In the genomic region with DNA sequence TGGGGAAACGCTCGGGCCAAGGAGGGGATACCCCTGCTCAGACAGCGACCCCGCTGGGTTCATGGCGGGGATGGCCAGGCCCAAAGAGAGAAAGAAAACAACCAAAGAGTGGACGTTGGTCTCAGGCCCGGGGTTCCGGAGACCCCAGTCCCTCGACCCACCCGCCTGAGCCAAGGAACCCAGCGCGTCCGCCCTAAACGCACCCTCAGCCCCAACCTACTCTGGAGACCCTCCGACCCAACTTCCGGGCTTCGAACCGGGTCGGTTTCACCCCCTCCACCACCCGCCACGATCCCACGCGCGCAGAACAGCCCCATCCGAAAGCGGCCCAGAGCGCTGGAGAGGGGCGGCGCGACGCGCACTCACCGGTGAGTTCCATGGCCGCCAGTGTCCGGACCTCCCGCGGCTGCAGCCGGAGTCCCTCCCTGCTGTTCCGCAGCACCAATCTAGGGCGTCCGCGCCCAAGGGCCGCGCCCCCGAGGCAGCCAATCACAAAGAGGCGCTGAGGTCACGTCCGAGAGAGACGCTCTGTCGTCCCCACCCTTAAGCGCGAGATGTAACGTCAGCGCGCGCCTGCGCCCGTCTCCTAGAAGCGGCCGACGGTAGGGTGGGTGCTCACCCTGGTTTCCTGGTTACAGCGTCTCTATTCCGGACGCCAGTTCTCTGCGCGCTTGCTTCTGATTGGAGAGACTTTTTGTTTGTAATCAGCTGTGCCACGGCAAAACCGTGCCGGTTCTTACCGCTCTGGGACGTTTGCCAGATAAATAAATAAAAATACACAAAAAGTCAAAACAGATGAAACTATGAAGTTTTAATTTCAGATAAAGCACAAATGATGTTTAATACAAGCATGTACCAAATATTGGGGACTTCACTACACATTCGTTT, we compare ENCODE assay signal across 8 cellular contexts. TPM values are rescaled to one million over a fixed set of nuclear protein-coding genes. Genes with fewer than 3 reads are reported as not detected.
DNase-seq lines count a peak whose midpoint lies in the region; TF ChIP-seq lines count a peak whose summit lies in the region.

Gene PIGA, minus strand, starts transcription at position 389 of the 888 bp plus-strand sequence. CDS start 3,593 bp downstream, outside the sequence.

- H3K36me3 Mint-ChIP-seq in HFFc6 (ENCODE audit: low read depth), result no peaks in the 10 kb centered on the region
- H3K36me3 Mint-ChIP-seq in activated naive CD4-positive, alpha-beta T cell treated with anti-CD3 and anti-CD28 coated beads, Interleukin-2, amount 10 ng/mL, durations not matched to agents 7 days and 5 days, result peaks cover 6% of the 10 kb centered on the region

- H3K27ac ChIP-seq in SK-N-MC (no peak within 1 kb of the TSS), temporal lobe (ENCODE audit: low read depth, low read length) (peak within 1 kb of the TSS; percentile 58)

- H3K9me3 Mint-ChIP-seq in HFFc6, result no peaks in the 10 kb centered on the region
- H3K9me3 Mint-ChIP-seq in activated naive CD4-positive, alpha-beta T cell treated with anti-CD3 and anti-CD28 coated beads, Interleukin-2, amount 10 ng/mL, durations not matched to agents 7 days and 5 days, result no peaks in the 10 kb centered on the region

- peak within 1 kb of the TSS; percentile 92 for H3K27ac Mint-ChIP-seq in HFFc6
- H3K27ac Mint-ChIP-seq in activated naive CD4-positive, alpha-beta T cell treated with anti-CD3 and anti-CD28 coated beads, Interleukin-2, amount 10 ng/mL, durations not matched to agents 7 days and 5 days, result peak within 1 kb of the TSS; percentile 96

- CTCF ChIA-PET in activated naive CD4-positive, alpha-beta T cell treated with anti-CD3 and anti-CD28 coated beads, Interleukin-2, amount 10 ng/mL, durations not matched to agents 7 days and 5 days (lab: Charles Lee), result no interaction called here

- peak; percentile 83 for DNase-seq in GM04503 (ENCODE audit: low read depth)
- peak; percentile 96 for DNase-seq in HFFc6
- DNase-seq in NB4 (ENCODE audit: low read depth), result peak; percentile 95
- peak; percentile 51 for DNase-seq in SK-N-MC (ENCODE audit: low read depth, low spot score)
- peak; percentile 95 for DNase-seq in activated naive CD4-positive, alpha-beta T cell treated with anti-CD3 and anti-CD28 coated beads, Interleukin-2, amount 10 ng/mL, durations not matched to agents 7 days and 5 days
- peak; percentile 94 for DNase-seq in globus pallidus (ENCODE audit: low spot score)
- DNase-seq in nucleus accumbens (lab: John Stamatoyannopoulos, UW), result peak; percentile 41 to 96 (median 90)

- H3K9ac ChIP-seq in SK-N-MC (ENCODE audit: insufficient read length), result peak within 1 kb of the TSS; percentile 69

- H3K4me1 Mint-ChIP-seq in HFFc6 (ENCODE audit: low read depth), result peaks cover 6% of the 10 kb centered on the region; the same call in 1 of the 2 replicates
- H3K4me1 Mint-ChIP-seq in activated naive CD4-positive, alpha-beta T cell treated with anti-CD3 and anti-CD28 coated beads, Interleukin-2, amount 10 ng/mL, durations not matched to agents 7 days and 5 days, result peaks cover 27% of the 10 kb centered on the region

- no peaks in the 10 kb centered on the region for H3K9me3 ChIP-seq in SK-N-MC (ENCODE audit: low read depth, low read length)

- H3K36me3 ChIP-seq in SK-N-MC (ENCODE audit: insufficient read depth, low read length), result no peaks in the 10 kb centered on the region; the same call in 1 of the 2 replicates

- peak; percentile 66 for TF ChIP-seq POLR2A in NB4 (IDR thresholded peaks at IDR 0.05; ENCODE audit: extremely low read depth, insufficient read length)

- H3K4me3 Mint-ChIP-seq in HFFc6, result peak within 1 kb of the TSS; percentile 92
- peak within 1 kb of the TSS; percentile 88 for H3K4me3 Mint-ChIP-seq in activated naive CD4-positive, alpha-beta T cell treated with anti-CD3 and anti-CD28 coated beads, Interleukin-2, amount 10 ng/mL, durations not matched to agents 7 days and 5 days

- TF ChIP-seq CTCF in HFFc6 (IDR thresholded peaks at IDR 0.05) (no peak), NB4 (IDR thresholded peaks at IDR 0.05; ENCODE audit: low read depth, low read length) (no peak)

- peaks cover 1% of the 10 kb centered on the region; the same call in 1 of the 2 replicates for H3K27me3 Mint-ChIP-seq in HFFc6 (ENCODE audit: insufficient read depth)
- H3K27me3 Mint-ChIP-seq in activated naive CD4-positive, alpha-beta T cell treated with anti-CD3 and anti-CD28 coated beads, Interleukin-2, amount 10 ng/mL, durations not matched to agents 7 days and 5 days, result no peaks in the 10 kb centered on the region

- peak within 1 kb of the TSS; percentile 89 for H3K4me3 ChIP-seq in NB4 (ENCODE audit: low read depth, low read length)
- H3K4me3 ChIP-seq in SK-N-MC, result peak within 1 kb of the TSS; percentile 81

RNA-seq across cellular contexts. Expression of gene PIGA, which starts in this region (rescaled TPM):
- total RNA-seq in HFFc6 (2021; fragmentation: NEBNext Ultra II Directional; extraction: Animal tissue kit (Norgen Biotek cat#: 25700)), result 1 to 10 TPM; 4.8 to 6.8 (median 6.0) TPM
- 9.1 TPM for total RNA-seq in temporal lobe
